25 cellular contexts compared by ENCODE assay signal in genomic region chr12:886206-886605, GRCh38.
"Had no signal": no experiment of that assay in that cellular context is flagged by ENCODE, and none has a peak within 500 bp of the region (broad histone marks: within the 10 kb centered on the region; RNA-seq: fewer than 3 reads in every experiment).

No MANE protein-coding gene starts in this region.

- H3K4me1 ChIP-seq: left ventricle myocardium inferior, right atrium auricular region, suprapubic skin, tibial artery, upper lobe of right lung, uterus had no signal

- DNase-seq: islet precursor cell; left ventricle myocardium inferior; midbrain; mucosa of descending colon; naive thymus-derived CD4-positive, alpha-beta T cell; ovary; stimulated activated CD4-positive, alpha-beta T cell treated with anti-CD3 and anti-CD28 coated beads, Interleukin-12 subunit alpha, Interleukin-12 subunit beta, amount 100 ng/mL, for 4 hours; stimulated activated CD4-positive, alpha-beta T cell treated with anti-CD3 and anti-CD28 coated beads, Interleukin-15, amount 100 ng/mL, for 24 hours; stimulated activated CD4-positive, alpha-beta T cell treated with anti-CD3 and anti-CD28 coated beads, Interleukin-2, amount 100 ng/mL, for 24 hours; stimulated activated CD4-positive, alpha-beta T cell treated with anti-CD3 and anti-CD28 coated beads, Interleukin-4, amount 100 ng/mL, for 24 hours; stimulated activated naive CD4-positive, alpha-beta T cell; tibial artery; trophoblast cell; upper lobe of right lung; uterus had no signal

- H3K4me3 ChIP-seq: left ventricle myocardium inferior, lung, mucosa of descending colon, ovary, right atrium auricular region, skin epidermis, suprapubic skin, thoracic aorta, tibial artery, upper lobe of right lung, uterus had no signal

- H3K27me3 ChIP-seq: ovary, right atrium auricular region, suprapubic skin, tibial artery, upper lobe of right lung, uterus had no signal

- H3K9me3 Mint-ChIP-seq: natural killer cell treated with Interleukin-12 subunit alpha and Interleukin-12 subunit beta and Interleukin-15 and Interleukin-18, amount 100 ng/mL, for 72 hours; stimulated activated effector memory CD8-positive, alpha-beta T cell treated with anti-CD3 and anti-CD28 coated beads, Interleukin-12 subunit alpha, Interleukin-12 subunit beta, amount 100 ng/mL, for 72 hours; stimulated activated naive CD8-positive, alpha-beta T cell treated with anti-CD3 and anti-CD28 coated beads, Interleukin-15, Interleukin-2, amounts not matched to agents 100 ng/mL and 50 ng/mL, for 24 hours had no signal

- H3K36me3 ChIP-seq: ovary had no signal

- H3K9me3 ChIP-seq: left ventricle myocardium inferior, mucosa of descending colon, ovary, right atrium auricular region, suprapubic skin, thoracic aorta, tibial artery, upper lobe of right lung, uterus had no signal

- H3K4me3 Mint-ChIP-seq: naive thymus-derived CD4-positive, alpha-beta T cell; natural killer cell treated with Interleukin-12 subunit alpha and Interleukin-12 subunit beta and Interleukin-15 and Interleukin-18, amount 100 ng/mL, for 72 hours; stimulated activated effector memory CD8-positive, alpha-beta T cell treated with anti-CD3 and anti-CD28 coated beads, Interleukin-12 subunit alpha, Interleukin-12 subunit beta, amount 100 ng/mL, for 72 hours; stimulated activated naive CD8-positive, alpha-beta T cell treated with anti-CD3 and anti-CD28 coated beads, Interleukin-15, Interleukin-2, amounts not matched to agents 100 ng/mL and 50 ng/mL, for 24 hours had no signal

- H3K27ac Mint-ChIP-seq: natural killer cell treated with Interleukin-12 subunit alpha and Interleukin-12 subunit beta and Interleukin-15 and Interleukin-18, amount 100 ng/mL, for 72 hours; progenitor cell of endocrine pancreas; stimulated activated effector memory CD8-positive, alpha-beta T cell treated with anti-CD3 and anti-CD28 coated beads, Interleukin-12 subunit alpha, Interleukin-12 subunit beta, amount 100 ng/mL, for 72 hours; stimulated activated naive CD8-positive, alpha-beta T cell treated with anti-CD3 and anti-CD28 coated beads, Interleukin-15, Interleukin-2, amounts not matched to agents 100 ng/mL and 50 ng/mL, for 24 hours had no signal

- H3K27me3 Mint-ChIP-seq: naive thymus-derived CD4-positive, alpha-beta T cell; natural killer cell treated with Interleukin-12 subunit alpha and Interleukin-12 subunit beta and Interleukin-15 and Interleukin-18, amount 100 ng/mL, for 72 hours; progenitor cell of endocrine pancreas; stimulated activated naive CD8-positive, alpha-beta T cell treated with anti-CD3 and anti-CD28 coated beads, Interleukin-15, Interleukin-2, amounts not matched to agents 100 ng/mL and 50 ng/mL, for 24 hours had no signal

- H3K4me1 Mint-ChIP-seq: naive thymus-derived CD4-positive, alpha-beta T cell; stimulated activated effector memory CD8-positive, alpha-beta T cell treated with anti-CD3 and anti-CD28 coated beads, Interleukin-12 subunit alpha, Interleukin-12 subunit beta, amount 100 ng/mL, for 72 hours had no signal

- H3K27ac ChIP-seq: left ventricle myocardium inferior, ovary, right atrium auricular region, skin epidermis, suprapubic skin, thoracic aorta, tibial artery, upper lobe of right lung, uterus had no signal

- ATAC-seq: mucosa of descending colon; naive thymus-derived CD4-positive, alpha-beta T cell; natural killer cell treated with Interleukin-12 subunit alpha and Interleukin-12 subunit beta and Interleukin-15 and Interleukin-18, amount 100 ng/mL, for 72 hours; sciatic nerve; stimulated activated effector memory CD8-positive, alpha-beta T cell treated with anti-CD3 and anti-CD28 coated beads, Interleukin-12 subunit alpha, Interleukin-12 subunit beta, amount 100 ng/mL, for 72 hours; upper lobe of right lung had no signal
